ENCODE assay signal across 27 cellular contexts in the genomic region with DNA sequence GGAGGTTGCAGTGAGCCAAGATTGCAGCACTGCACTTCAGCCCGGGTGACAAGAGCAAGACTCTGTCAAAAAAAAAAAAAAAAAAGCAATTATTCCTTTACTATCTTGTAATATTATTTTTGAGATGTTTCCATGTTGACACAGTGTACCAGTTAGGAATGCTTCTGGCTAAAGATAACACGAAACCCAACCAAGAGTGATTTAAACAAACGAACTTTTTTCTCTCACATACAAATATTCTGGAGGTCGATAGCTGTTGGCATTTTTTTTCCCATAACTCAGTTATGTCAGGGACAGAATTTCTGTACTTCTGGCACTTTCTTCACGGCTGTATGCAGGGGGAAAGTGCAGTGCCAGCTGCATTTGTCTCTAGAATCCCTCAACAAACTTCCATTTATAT.
"Had no signal": no experiment of that assay in that cellular context is flagged by ENCODE, and none has a peak within 500 bp of the region (broad histone marks: within the 10 kb centered on the region; RNA-seq: fewer than 3 reads in every experiment).

No MANE protein-coding gene starts in this region.

- H3K27me3 Mint-ChIP-seq: stimulated activated memory B cell treated with anti-CD40 and anti-IgM and Interleukin-4, amounts not matched to agents 10 μg/mL and 1 μg/mL and 100 μg/mL, for 72 hours; stimulated activated naive CD8-positive, alpha-beta T cell treated with anti-CD3 and anti-CD28 coated beads, Interleukin-15, amount 100 ng/mL, for 72 hours; type B pancreatic cell had no signal

- DNase-seq: hypothalamus; immature natural killer cell; kidney; left colon; left lung; lower lobe of right lung; mammary epithelial cell; mesenchymal stem cell; naive thymus-derived CD8-positive, alpha-beta T cell; nucleus accumbens; right lobe of liver; stimulated activated CD4-positive, alpha-beta T cell treated with anti-CD3 and anti-CD28 coated beads, Interleukin-1b, Interleukin-23, amount 100 ng/mL, for 48 hours; stimulated activated CD4-positive, alpha-beta T cell treated with anti-CD3 and anti-CD28 coated beads, Interleukin-2, amount 100 ng/mL, for 48 hours; stimulated activated CD4-positive, alpha-beta T cell treated with anti-CD3 and anti-CD28 coated beads, Interleukin-4, amount 100 ng/mL, for 4 hours; stimulated activated CD8-positive, alpha-beta memory T cell treated with anti-CD3 and anti-CD28 coated beads, Interleukin-4, amount 100 ng/mL, for 48 hours; stimulated activated naive CD4-positive, alpha-beta T cell treated with Interleukin-2 at 50 U/mL for 16 hours; stimulated activated naive CD8-positive, alpha-beta T cell treated with anti-CD3 and anti-CD28 coated beads, Interleukin-15, amount 100 ng/mL, for 72 hours; substantia nigra had no signal

- H3K27ac ChIP-seq: left lung, lower lobe of right lung, right atrium auricular region, right lobe of liver, tibial nerve, vagina had no signal

- H3K27ac Mint-ChIP-seq: immature natural killer cell; naive thymus-derived CD8-positive, alpha-beta T cell; progenitor cell of endocrine pancreas; stimulated activated memory B cell treated with anti-CD40 and anti-IgM and Interleukin-4, amounts not matched to agents 10 μg/mL and 1 μg/mL and 100 μg/mL, for 72 hours; stimulated activated naive CD8-positive, alpha-beta T cell treated with anti-CD3 and anti-CD28 coated beads, Interleukin-15, amount 100 ng/mL, for 72 hours; type B pancreatic cell had no signal

- H3K4me3 Mint-ChIP-seq: immature natural killer cell; naive thymus-derived CD8-positive, alpha-beta T cell; nephron; neural crest cell; stimulated activated memory B cell treated with anti-CD40 and anti-IgM and Interleukin-4, amounts not matched to agents 10 μg/mL and 1 μg/mL and 100 μg/mL, for 72 hours; stimulated activated naive CD8-positive, alpha-beta T cell treated with anti-CD3 and anti-CD28 coated beads, Interleukin-15, amount 100 ng/mL, for 72 hours; type B pancreatic cell had no signal

- H3K9me3 Mint-ChIP-seq: immature natural killer cell; naive thymus-derived CD8-positive, alpha-beta T cell; nephron; neural crest cell; stimulated activated memory B cell treated with anti-CD40 and anti-IgM and Interleukin-4, amounts not matched to agents 10 μg/mL and 1 μg/mL and 100 μg/mL, for 72 hours; stimulated activated naive CD8-positive, alpha-beta T cell treated with anti-CD3 and anti-CD28 coated beads, Interleukin-15, amount 100 ng/mL, for 72 hours; type B pancreatic cell had no signal

- ATAC-seq: left colon; left lung; lower lobe of right lung; naive thymus-derived CD8-positive, alpha-beta T cell; right lobe of liver; stimulated activated memory B cell treated with anti-CD40 and anti-IgM and Interleukin-4, amounts not matched to agents 10 μg/mL and 1 μg/mL and 100 μg/mL, for 72 hours; stimulated activated naive CD8-positive, alpha-beta T cell treated with anti-CD3 and anti-CD28 coated beads, Interleukin-15, amount 100 ng/mL, for 72 hours had no signal

- H3K4me1 ChIP-seq: left lung, lower lobe of right lung, right atrium auricular region, right lobe of liver, tibial nerve, vagina had no signal

- H3K4me1 Mint-ChIP-seq: immature natural killer cell; naive thymus-derived CD8-positive, alpha-beta T cell; nephron; neural crest cell; stimulated activated memory B cell treated with anti-CD40 and anti-IgM and Interleukin-4, amounts not matched to agents 10 μg/mL and 1 μg/mL and 100 μg/mL, for 72 hours; stimulated activated naive CD8-positive, alpha-beta T cell treated with anti-CD3 and anti-CD28 coated beads, Interleukin-15, amount 100 ng/mL, for 72 hours had no signal

- H3K36me3 Mint-ChIP-seq: immature natural killer cell; naive thymus-derived CD8-positive, alpha-beta T cell; stimulated activated memory B cell treated with anti-CD40 and anti-IgM and Interleukin-4, amounts not matched to agents 10 μg/mL and 1 μg/mL and 100 μg/mL, for 72 hours; type B pancreatic cell had no signal

- H3K36me3 ChIP-seq: left lung, lower lobe of right lung, right atrium auricular region, right lobe of liver, tibial nerve, vagina had no signal

- H3K9me3 ChIP-seq: left lung, lower lobe of right lung, right atrium auricular region, right lobe of liver, tibial nerve, vagina had no signal

- H3K27me3 ChIP-seq: left lung, right atrium auricular region, right lobe of liver, tibial nerve, vagina had no signal

- H3K4me2 ChIP-seq: smooth muscle cell had no signal

- H3K4me3 ChIP-seq: left lung, lower lobe of right lung, right atrium auricular region, right lobe of liver, smooth muscle cell, tibial nerve, vagina had no signal
